13 cellular contexts compared by ENCODE assay signal in genomic region chr1:232597721-232598120, GRCh38. TPM values are rescaled to one million over a fixed set of nuclear protein-coding genes. Genes with fewer than 3 reads are reported as not detected.
DNase-seq lines count a peak whose midpoint lies in the region; ATAC-seq, FAIRE-seq and TF ChIP-seq lines count a peak whose summit lies in the region.
"Had no signal": no experiment of that assay in that cellular context is flagged by ENCODE, and none has a peak within 500 bp of the region (broad histone marks: within the 10 kb centered on the region; RNA-seq: fewer than 3 reads in every experiment).

No MANE protein-coding gene starts in this region.

- no peaks in the 10 kb centered on the region for H3K36me3 Mint-ChIP-seq in stimulated activated memory B cell treated with anti-CD40 and anti-IgM and Interleukin-4, amounts not matched to agents 10 μg/mL and 1 μg/mL and 100 μg/mL, for 72 hours
- H3K36me3 Mint-ChIP-seq in activated T-cell treated with anti-CD3 and anti-CD28 coated beads, Interleukin-2, amount 50 U/mL, for 72 hours (ENCODE audit: insufficient read depth in 2 of 2), result peaks cover 0 to 2% of the 10 kb centered on the region in 2 donors

- no peak for TF ChIP-seq RAD21 in K562 (CRISPR knock-in tag; conservative IDR thresholded peaks at IDR 0.05 in 1 of 2, IDR thresholded peaks at IDR 0.05 in 1 of 2)

- H3K36me3 ChIP-seq in K562 (ENCODE audit: control insufficient read depth, insufficient read depth, low read length), result no peaks in the 10 kb centered on the region

- intact Hi-C loops in K562 (cut with micrococcal nuclease), result no loop called here

- no peak overlapping the region for H3K27ac ChIP-seq in K562 (ENCODE audit: extremely low read depth, low read depth, low read length)
- H3K27ac ChIP-seq: testis had no signal

- no peak overlapping the region for H2AFZ ChIP-seq in K562 (ENCODE audit: low read depth, low read length)

- WGBS in K562 (ENCODE audit: insufficient coverage, low coverage, missing lambda C conversion rate), result 6% methylated on average over 2 of the region's 2 CpGs

- no peaks in the 10 kb centered on the region for H4K20me1 ChIP-seq in K562 (replicated peaks; ENCODE audit: control insufficient read depth, insufficient read depth, low read length)

- POLR2A ChIA-PET in K562 (lab: Yijun Ruan, JAX), result no interaction called here

- no peak for TF ChIP-seq CTCF in K562 (IDR thresholded peaks at IDR 0.05 in 2 of 3, conservative IDR thresholded peaks at IDR 0.05 in 1 of 3; ENCODE audit: insufficient read depth in 2 of 3, low read depth in 1 of 3, low read length in 3 of 3)

- H3K4me2 ChIP-seq in K562 (ENCODE audit: insufficient read depth, low read length), result no peak overlapping the region

- no peaks in the 10 kb centered on the region for H3K9me1 ChIP-seq in K562 (ENCODE audit: control insufficient read depth, insufficient read depth, low read length)

- no peaks in the 10 kb centered on the region for H3K79me2 ChIP-seq in K562 (ENCODE audit: control insufficient read depth, insufficient read depth, low read length)

- DNase-seq in K562 (ENCODE audit: extremely low read depth in 1 of 4, low spot score in 3 of 4) (no peak), urothelium cell line (ENCODE audit: low spot score) (no peak), middle frontal gyrus (ENCODE audit: extremely low spot score, low spot score) (no peak)
- no peak for DNase-seq in activated T-cell treated with anti-CD3 and anti-CD28 coated beads, Interleukin-2, amount 50 U/mL, for 72 hours
- DNase-seq: activated gamma-delta T cell treated with Interleukin-2 at 50 U/mL for 16 hours; foreskin fibroblast; nucleus accumbens; stimulated activated CD4-positive, alpha-beta T cell treated with anti-CD3 and anti-CD28 coated beads, Interleukin-4, amount 100 ng/mL, for 24 hours; testis had no signal

- no peaks in the 10 kb centered on the region for H3K27me3 Mint-ChIP-seq in stimulated activated memory B cell treated with anti-CD40 and anti-IgM and Interleukin-4, amounts not matched to agents 10 μg/mL and 1 μg/mL and 100 μg/mL, for 72 hours
- H3K27me3 Mint-ChIP-seq in activated T-cell treated with anti-CD3 and anti-CD28 coated beads, Interleukin-2, amount 50 U/mL, for 72 hours (ENCODE audit: low read depth), result no peaks in the 10 kb centered on the region

- no peak for TF ChIP-seq POLR2A in K562 (conservative IDR thresholded peaks at IDR 0.05)

- H3K4me1 ChIP-seq in K562 (replicated peaks in 1 of 2; ENCODE audit: control insufficient read depth in 2 of 2, insufficient read depth in 2 of 2, low read length in 2 of 2), result no peaks in the 10 kb centered on the region; a peak in 1 of 5 replicates
- H3K4me1 ChIP-seq: testis had no signal

- no peaks in the 10 kb centered on the region for H3K9me3 Mint-ChIP-seq in stimulated activated memory B cell treated with anti-CD40 and anti-IgM and Interleukin-4, amounts not matched to agents 10 μg/mL and 1 μg/mL and 100 μg/mL, for 72 hours
- H3K9me3 Mint-ChIP-seq in activated T-cell treated with anti-CD3 and anti-CD28 coated beads, Interleukin-2, amount 50 U/mL, for 72 hours, result peaks cover 2% of the 10 kb centered on the region in 2 donors

- no peaks in the 10 kb centered on the region for H3K9me3 ChIP-seq in K562 (replicated peaks; ENCODE audit: control insufficient read depth, insufficient read depth, low read depth, low read length)
- H3K9me3 ChIP-seq: testis had no signal

- H3K27me3 ChIP-seq in K562 (ENCODE audit: control insufficient read depth in 2 of 2, insufficient read depth in 2 of 2, low read length in 2 of 2), result no peaks in the 10 kb centered on the region; a peak in 1 of 5 replicates
- H3K27me3 ChIP-seq: testis had no signal

- H3K4me3 Mint-ChIP-seq in stimulated activated memory B cell treated with anti-CD40 and anti-IgM and Interleukin-4, amounts not matched to agents 10 μg/mL and 1 μg/mL and 100 μg/mL, for 72 hours, result no peak overlapping the region
- no peak overlapping the region for H3K4me3 Mint-ChIP-seq in activated T-cell treated with anti-CD3 and anti-CD28 coated beads, Interleukin-2, amount 50 U/mL, for 72 hours

- TF ChIP-seq EP300 in K562 (IDR thresholded peaks at IDR 0.05; ENCODE audit: low read length), result no peak

- no peak overlapping the region for H3K9ac ChIP-seq in K562 (ENCODE audit: insufficient read depth in 1 of 2, low read depth in 2 of 2, low read length in 2 of 2)

- BruUV-seq in K562 (replicated peaks; lab: Mats Ljungman, UMichigan), result no TSS peak

- no peak overlapping the region for H3K27ac Mint-ChIP-seq in stimulated activated memory B cell treated with anti-CD40 and anti-IgM and Interleukin-4, amounts not matched to agents 10 μg/mL and 1 μg/mL and 100 μg/mL, for 72 hours
- H3K27ac Mint-ChIP-seq in activated T-cell treated with anti-CD3 and anti-CD28 coated beads, Interleukin-2, amount 50 U/mL, for 72 hours, result no peak overlapping the region

- FAIRE-seq in K562 (lab: Jason Lieb, UNC), result peak; percentile 26
- no peak for FAIRE-seq in urothelium cell line (lab: Jason Lieb, UNC)

- ATAC-seq in GM18502 (IDR thresholded peaks at IDR 0.05; ENCODE audit: poor library complexity, unreplicated experiment), result peak; percentile 55
- ATAC-seq in GM19468 (IDR thresholded peaks at IDR 0.05; ENCODE audit: extremely low read depth, unreplicated experiment), result peak; percentile 24
- peak; percentile 31 for ATAC-seq in HG02981 (IDR thresholded peaks at IDR 0.05; ENCODE audit: unreplicated experiment)
- ATAC-seq in K562, result no peak
- ATAC-seq in stimulated activated memory B cell treated with anti-CD40 and anti-IgM and Interleukin-4, amounts not matched to agents 10 μg/mL and 1 μg/mL and 100 μg/mL, for 72 hours, result no peak
- no peak for ATAC-seq in activated T-cell treated with anti-CD3 and anti-CD28 coated beads, Interleukin-2, amount 50 U/mL, for 72 hours (replicated peaks in 1 of 2)

- in situ Hi-C loops in K562 (cut with MboI), result no loop called here

- H3K4me3 ChIP-seq in K562, result no peak overlapping the region
- H3K4me3 ChIP-seq: testis had no signal

- peaks cover 7% of the 10 kb centered on the region for H3K4me1 Mint-ChIP-seq in stimulated activated memory B cell treated with anti-CD40 and anti-IgM and Interleukin-4, amounts not matched to agents 10 μg/mL and 1 μg/mL and 100 μg/mL, for 72 hours
- H3K4me1 Mint-ChIP-seq in activated T-cell treated with anti-CD3 and anti-CD28 coated beads, Interleukin-2, amount 50 U/mL, for 72 hours (ENCODE audit: low read depth), result peaks cover 26% of the 10 kb centered on the region

- CTCF ChIA-PET in K562 (lab: Yijun Ruan, JAX; ENCODE audit: low intra/inter-chr PET ratio), result no interaction called here

TF ChIP-seq in K562, 482 proteins besides CTCF, POLR2A, EP300 and RAD21:
- no peak for TF ChIP-seq TFAP4 (CRISPR knock-in tag; IDR thresholded peaks at IDR 0.05; ENCODE audit: borderline replicate concordance)
- no peak for TF ChIP-seq CXXC5 (CRISPR knock-in tag; IDR thresholded peaks at IDR 0.05)
- TF ChIP-seq BRCA1 (IDR thresholded peaks at IDR 0.05), result no peak
- no peak for TF ChIP-seq BRCA1 (CRISPR knock-in tag; IDR thresholded peaks at IDR 0.05)

RNA-seq across cellular contexts. Expression of gene SIPA1L2, which starts 32.2 kb away (rescaled TPM):
- total RNA-seq in K562 (2011; cell fraction: chromatin; rRNA removed; ENCODE audit: low replicate concordance), result 0.09 TPM in 1 of 2 replicates, not detected in the other
- total RNA-seq in K562 (2011; cell fraction: nucleolus; rRNA removed), result not detected in 2 replicates
- total RNA-seq in K562 (2011; cell fraction: nucleoplasm; rRNA removed), result not detected in 2 replicates
- total RNA-seq in K562 (2014; rRNA removed) (0.09 and 0.12 TPM in 2 replicates), K562 (2014; rRNA removed; fragmentation: Illumina TruSeq; extraction: Trizol) (0.03 and 0.04 TPM in 2 replicates), K562 (2015; rRNA removed; fragmentation: Illumina TruSeq; extraction: Trizol) (0.04 TPM in 1 of 2 replicates, not detected in the other), K562 (2021) (0.07 and 0.22 TPM in 2 replicates)
- polyA plus RNA-seq in K562 (2011; rRNA removed) (not detected in 2 replicates), K562 (2014; fragmentation: Illumina TruSeq; extraction: Trizol) (0.04 TPM in 1 of 2 replicates, not detected in the other), K562 (2014; fragmentation: Nextera tagmentation; extraction: Ambion mirVana) (not detected), K562 (2014; rRNA removed) (0.01 TPM in 1 of 2 replicates, not detected in the other)
- polyA plus RNA-seq in K562 (2011; cell fraction: cytosol; rRNA removed), result 0.01 TPM in 1 of 2 replicates, not detected in the other
- not detected in 2 replicates for polyA plus RNA-seq in K562 (2011; cell fraction: nucleus; rRNA removed)
- 0.01 and 1.2 TPM in 2 replicates for polyA plus RNA-seq in K562 (2012)
- polyA minus RNA-seq in K562 (2011; rRNA and poly(A)+ RNA removed), result not detected in 2 replicates
- not detected in 2 replicates for polyA minus RNA-seq in K562 (2011; cell fraction: cytosol; rRNA and poly(A)+ RNA removed)
- polyA minus RNA-seq in K562 (2011; cell fraction: nucleus; rRNA and poly(A)+ RNA removed), result not detected in 2 replicates
- total RNA-seq in activated T-cell treated with anti-CD3 and anti-CD28 coated beads, Interleukin-2, amount 50 U/mL, for 72 hours, result 1 to 10 TPM; 3.3 to 5.9 TPM

Comparison
In these comparisons a context has a peak if more than half of its experiments do, and no peak if none do; other contexts are left out.
1. ATAC-seq: peak in GM18502 (single experiment), GM19468 (single experiment) and HG02981 (single experiment); none in K562 (single experiment), stimulated activated memory B cell treated with anti-CD40 and anti-IgM and Interleukin-4, amounts not matched to agents 10 μg/mL and 1 μg/mL and 100 μg/mL, for 72 hours (single experiment) and activated T-cell treated with anti-CD3 and anti-CD28 coated beads, Interleukin-2, amount 50 U/mL, for 72 hours (0 of 2).